1 cellular context compared by ENCODE assay signal in the genomic region with DNA sequence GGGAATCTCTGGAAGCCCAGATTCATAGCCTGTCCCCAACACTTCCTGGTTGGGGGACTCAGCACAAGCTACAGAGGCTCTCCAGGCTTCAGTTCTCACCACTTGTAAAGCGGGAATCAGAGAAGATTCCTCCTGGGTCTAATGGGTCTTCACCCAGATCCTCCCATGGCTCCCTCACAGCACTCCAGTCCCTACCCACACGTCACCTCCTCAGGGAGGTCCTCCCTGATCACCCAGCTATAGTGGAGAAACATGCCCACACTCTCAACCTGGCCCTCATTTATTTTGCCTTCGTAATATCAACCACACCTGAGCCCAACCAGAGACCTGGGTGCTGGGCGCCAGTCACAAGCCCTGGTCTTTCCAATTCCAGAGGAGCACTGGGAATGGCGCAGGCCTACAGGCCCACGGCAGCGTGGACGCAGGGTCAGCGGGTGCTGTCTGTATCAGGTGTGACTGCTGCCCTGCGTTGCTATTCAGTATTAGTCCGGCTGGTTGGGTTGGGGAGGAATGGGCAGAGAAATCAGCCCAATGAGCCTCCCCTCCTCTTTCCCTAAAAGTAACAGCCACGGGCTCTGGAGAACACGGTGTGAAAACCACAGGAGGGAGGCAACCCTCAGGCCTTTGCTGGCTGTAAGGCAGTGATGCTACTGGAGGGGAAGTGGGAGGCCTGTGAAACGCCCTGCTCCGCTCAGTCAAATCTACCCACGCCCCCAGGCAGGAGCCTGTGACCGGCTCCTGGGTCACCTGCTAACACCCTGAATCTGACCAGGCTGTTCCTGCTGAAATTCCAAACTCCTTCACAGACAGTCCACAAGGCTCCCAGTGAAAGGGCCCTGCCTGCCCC.
TF ChIP-seq lines count a peak whose summit lies in the region.

No MANE protein-coding gene starts in this region.

TF ChIP-seq in WTC11, 78 proteins besides CTCF, POLR2A, EP300 and RAD21:
- TF ChIP-seq, protein P1, sequence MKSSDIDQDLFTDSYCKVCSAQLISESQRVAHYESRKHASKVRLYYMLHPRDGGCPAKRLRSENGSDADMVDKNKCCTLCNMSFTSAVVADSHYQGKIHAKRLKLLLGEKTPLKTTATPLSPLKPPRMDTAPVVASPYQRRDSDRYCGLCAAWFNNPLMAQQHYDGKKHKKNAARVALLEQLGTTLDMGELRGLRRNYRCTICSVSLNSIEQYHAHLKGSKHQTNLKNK (CRISPR knock-in tag; IDR thresholded peaks at IDR 0.05), result no peak
- TF ChIP-seq SP1 (CRISPR knock-in tag; conservative IDR thresholded peaks at IDR 0.05) (no peak), NR2C2 (CRISPR knock-in tag; IDR thresholded peaks at IDR 0.05) (no peak), GRHL2 (CRISPR knock-in tag; IDR thresholded peaks at IDR 0.05; ENCODE audit: insufficient replicate concordance, severe bottlenecking) (no peak), ATF1 (CRISPR knock-in tag; IDR thresholded peaks at IDR 0.05) (no peak), TP53 (CRISPR knock-in tag; IDR thresholded peaks at IDR 0.05) (no peak)
- TF ChIP-seq, protein P2, sequence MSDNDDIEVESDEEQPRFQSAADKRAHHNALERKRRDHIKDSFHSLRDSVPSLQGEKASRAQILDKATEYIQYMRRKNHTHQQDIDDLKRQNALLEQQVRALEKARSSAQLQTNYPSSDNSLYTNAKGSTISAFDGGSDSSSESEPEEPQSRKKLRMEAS (CRISPR knock-in tag; IDR thresholded peaks at IDR 0.05), result no peak
- TF ChIP-seq, protein P3, sequence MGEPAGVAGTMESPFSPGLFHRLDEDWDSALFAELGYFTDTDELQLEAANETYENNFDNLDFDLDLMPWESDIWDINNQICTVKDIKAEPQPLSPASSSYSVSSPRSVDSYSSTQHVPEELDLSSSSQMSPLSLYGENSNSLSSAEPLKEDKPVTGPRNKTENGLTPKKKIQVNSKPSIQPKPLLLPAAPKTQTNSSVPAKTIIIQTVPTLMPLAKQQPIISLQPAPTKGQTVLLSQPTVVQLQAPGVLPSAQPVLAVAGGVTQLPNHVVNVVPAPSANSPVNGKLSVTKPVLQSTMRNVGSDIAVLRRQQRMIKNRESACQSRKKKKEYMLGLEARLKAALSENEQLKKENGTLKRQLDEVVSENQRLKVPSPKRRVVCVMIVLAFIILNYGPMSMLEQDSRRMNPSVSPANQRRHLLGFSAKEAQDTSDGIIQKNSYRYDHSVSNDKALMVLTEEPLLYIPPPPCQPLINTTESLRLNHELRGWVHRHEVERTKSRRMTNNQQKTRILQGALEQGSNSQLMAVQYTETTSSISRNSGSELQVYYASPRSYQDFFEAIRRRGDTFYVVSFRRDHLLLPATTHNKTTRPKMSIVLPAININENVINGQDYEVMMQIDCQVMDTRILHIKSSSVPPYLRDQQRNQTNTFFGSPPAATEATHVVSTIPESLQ (CRISPR knock-in tag; IDR thresholded peaks at IDR 0.05), result no peak
- TF ChIP-seq, protein P4, sequence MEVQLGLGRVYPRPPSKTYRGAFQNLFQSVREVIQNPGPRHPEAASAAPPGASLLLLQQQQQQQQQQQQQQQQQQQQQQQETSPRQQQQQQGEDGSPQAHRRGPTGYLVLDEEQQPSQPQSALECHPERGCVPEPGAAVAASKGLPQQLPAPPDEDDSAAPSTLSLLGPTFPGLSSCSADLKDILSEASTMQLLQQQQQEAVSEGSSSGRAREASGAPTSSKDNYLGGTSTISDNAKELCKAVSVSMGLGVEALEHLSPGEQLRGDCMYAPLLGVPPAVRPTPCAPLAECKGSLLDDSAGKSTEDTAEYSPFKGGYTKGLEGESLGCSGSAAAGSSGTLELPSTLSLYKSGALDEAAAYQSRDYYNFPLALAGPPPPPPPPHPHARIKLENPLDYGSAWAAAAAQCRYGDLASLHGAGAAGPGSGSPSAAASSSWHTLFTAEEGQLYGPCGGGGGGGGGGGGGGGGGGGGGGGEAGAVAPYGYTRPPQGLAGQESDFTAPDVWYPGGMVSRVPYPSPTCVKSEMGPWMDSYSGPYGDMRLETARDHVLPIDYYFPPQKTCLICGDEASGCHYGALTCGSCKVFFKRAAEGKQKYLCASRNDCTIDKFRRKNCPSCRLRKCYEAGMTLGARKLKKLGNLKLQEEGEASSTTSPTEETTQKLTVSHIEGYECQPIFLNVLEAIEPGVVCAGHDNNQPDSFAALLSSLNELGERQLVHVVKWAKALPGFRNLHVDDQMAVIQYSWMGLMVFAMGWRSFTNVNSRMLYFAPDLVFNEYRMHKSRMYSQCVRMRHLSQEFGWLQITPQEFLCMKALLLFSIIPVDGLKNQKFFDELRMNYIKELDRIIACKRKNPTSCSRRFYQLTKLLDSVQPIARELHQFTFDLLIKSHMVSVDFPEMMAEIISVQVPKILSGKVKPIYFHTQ (CRISPR knock-in tag; IDR thresholded peaks at IDR 0.05), result no peak
